Comparison of ENCODE assay signal across 12 cellular contexts in the genomic region with DNA sequence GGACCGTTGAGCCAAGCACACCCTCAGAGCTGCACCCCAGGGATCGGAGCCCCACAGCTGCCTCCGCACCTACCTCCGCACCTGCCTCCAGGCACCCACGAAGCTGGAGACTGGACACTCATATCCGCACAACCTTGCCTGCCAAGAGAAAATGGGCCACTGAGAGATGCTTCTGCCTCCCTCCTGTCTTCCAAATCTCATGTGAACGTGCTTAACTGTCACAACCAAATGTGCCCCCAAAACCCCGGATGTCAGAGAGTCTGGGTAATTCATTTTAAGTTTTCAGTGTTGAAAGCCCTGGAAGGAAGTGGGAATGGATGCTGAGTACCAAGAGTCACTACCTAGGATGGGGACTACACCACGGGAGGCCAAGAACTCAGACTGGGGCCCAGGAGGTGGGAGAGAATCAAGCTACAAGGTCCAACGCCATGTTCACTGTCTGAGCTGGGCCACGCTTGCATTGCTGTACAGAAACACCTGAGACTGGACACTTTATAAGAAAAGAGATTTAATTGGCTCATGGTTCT. TPM values are rescaled to one million over a fixed set of nuclear protein-coding genes. Genes with fewer than 3 reads are reported as not detected.
A peak's percentile ranks its signal among the peaks of the same experiment; 100 is the strongest.
DNase-seq lines count a peak whose midpoint lies in the region; ATAC-seq and TF ChIP-seq lines count a peak whose summit lies in the region.
"Had no signal": no experiment of that assay in that cellular context is flagged by ENCODE, and none has a peak within 500 bp of the region (broad histone marks: within the 10 kb centered on the region; RNA-seq: fewer than 3 reads in every experiment).

No MANE protein-coding gene starts in this region.

- no peaks in the 10 kb centered on the region for H3K36me3 ChIP-seq in smooth muscle cell (ENCODE audit: low read depth)

- H2AFZ ChIP-seq in smooth muscle cell (ENCODE audit: low read depth): no peak overlapping the region

- H3K36me3 Mint-ChIP-seq in effector memory CD8-positive, alpha-beta T cell (ENCODE audit: insufficient read depth): peaks cover 10% of the 10 kb centered on the region
- no peaks in the 10 kb centered on the region for H3K36me3 Mint-ChIP-seq in stimulated activated memory B cell treated with anti-CD40 and anti-IgM and Interleukin-4, amounts not matched to agents 10 μg/mL and 1 μg/mL and 100 μg/mL, for 72 hours

- no peaks in the 10 kb centered on the region for H4K20me1 ChIP-seq in smooth muscle cell (ENCODE audit: low read depth)

- no peaks in the 10 kb centered on the region for H3K79me2 ChIP-seq in smooth muscle cell (ENCODE audit: low read depth)

- no peak for TF ChIP-seq CTCF in smooth muscle cell (IDR thresholded peaks at IDR 0.05; ENCODE audit: borderline replicate concordance, insufficient read depth, poor library complexity, severe bottlenecking)

- H3K4me3 Mint-ChIP-seq in effector memory CD8-positive, alpha-beta T cell: peak overlapping the region; percentile 76 to 91
- no peak overlapping the region for H3K4me3 Mint-ChIP-seq in stimulated activated memory B cell treated with anti-CD40 and anti-IgM and Interleukin-4, amounts not matched to agents 10 μg/mL and 1 μg/mL and 100 μg/mL, for 72 hours

- H3K4me2 ChIP-seq in smooth muscle cell: no peak overlapping the region

- peaks cover 36 to 44% of the 10 kb centered on the region in 2 donors for H3K4me1 Mint-ChIP-seq in effector memory CD8-positive, alpha-beta T cell (ENCODE audit: low read depth in 2 of 2)
- peaks cover 8% of the 10 kb centered on the region for H3K4me1 Mint-ChIP-seq in stimulated activated memory B cell treated with anti-CD40 and anti-IgM and Interleukin-4, amounts not matched to agents 10 μg/mL and 1 μg/mL and 100 μg/mL, for 72 hours

- no peaks in the 10 kb centered on the region for H3K9me3 ChIP-seq in smooth muscle cell (replicated peaks; ENCODE audit: low read depth)

- no peak overlapping the region for H3K9ac ChIP-seq in smooth muscle cell (ENCODE audit: low read depth)

- H3K27ac Mint-ChIP-seq in effector memory CD8-positive, alpha-beta T cell: peak overlapping the region; percentile 87 to 89
- H3K27ac Mint-ChIP-seq in stimulated activated memory B cell treated with anti-CD40 and anti-IgM and Interleukin-4, amounts not matched to agents 10 μg/mL and 1 μg/mL and 100 μg/mL, for 72 hours: peak overlapping the region; percentile 31

- no peaks in the 10 kb centered on the region for H3K27me3 Mint-ChIP-seq in effector memory CD8-positive, alpha-beta T cell
- H3K27me3 Mint-ChIP-seq in stimulated activated memory B cell treated with anti-CD40 and anti-IgM and Interleukin-4, amounts not matched to agents 10 μg/mL and 1 μg/mL and 100 μg/mL, for 72 hours: no peaks in the 10 kb centered on the region

- no peaks in the 10 kb centered on the region for H3F3A ChIP-seq in smooth muscle cell (ENCODE audit: low read depth)

- peak; percentile 53 for ATAC-seq in effector memory CD8-positive, alpha-beta T cell (replicated peaks)
- no peak for ATAC-seq in stimulated activated memory B cell treated with anti-CD40 and anti-IgM and Interleukin-4, amounts not matched to agents 10 μg/mL and 1 μg/mL and 100 μg/mL, for 72 hours
- no peak for ATAC-seq in HG03354 (IDR thresholded peaks at IDR 0.05; ENCODE audit: poor library complexity, severe bottlenecking, unreplicated experiment)

- 97% methylated on average over 11 of the region's 11 CpGs for WGBS in smooth muscle cell (ENCODE audit: low lambda C conversion rate)

- H3K4me1 ChIP-seq in smooth muscle cell (ENCODE audit: low read depth): peaks cover 10% of the 10 kb centered on the region

- no peak overlapping the region for H3K27ac ChIP-seq in smooth muscle cell (ENCODE audit: low read depth)
- H3K27ac ChIP-seq: 22Rv1 had no signal

- no peaks in the 10 kb centered on the region for H3K9me3 Mint-ChIP-seq in effector memory CD8-positive, alpha-beta T cell
- H3K9me3 Mint-ChIP-seq in stimulated activated memory B cell treated with anti-CD40 and anti-IgM and Interleukin-4, amounts not matched to agents 10 μg/mL and 1 μg/mL and 100 μg/mL, for 72 hours: no peaks in the 10 kb centered on the region

- no peaks in the 10 kb centered on the region for H3K27me3 ChIP-seq in smooth muscle cell (ENCODE audit: low read depth)

- no peak overlapping the region for H3K4me3 ChIP-seq in smooth muscle cell

- peak; percentile 32 for DNase-seq in activated CD4-positive, CD25-positive, alpha-beta regulatory T cell treated with anti-CD3 and anti-CD28 coated beads, Interleukin-2, amount 50 U/mL, for 16 hours (ENCODE audit: low read depth, low spot score)
- DNase-seq in activated CD4-positive, CD25-positive, alpha-beta regulatory T cell treated with anti-CD3 and anti-CD28 coated beads, Interleukin-2, amount 50 U/mL, for 72 hours: no peak
- DNase-seq in activated T-cell treated with anti-CD3 and anti-CD28 coated beads for 24 hours (ENCODE audit: low read depth): peak; percentile 28
- peak; percentile 33 to 41 (median 40) for DNase-seq in effector memory CD8-positive, alpha-beta T cell
- DNase-seq in smooth muscle cell (lab: John Stamatoyannopoulos, UW; ENCODE audit: unreplicated experiment): no peak
- no peak for DNase-seq in NCI-H2107 treated with DMSO at 0.1 percent for 48 hours (lab: John Stamatoyannopoulos, UW; ENCODE audit: unreplicated experiment)
- DNase-seq: DMS 273 treated with DMSO at 0.1 percent for 48 hours, NCI-H2171, OCI-M1 had no signal

RNA-seq across cellular contexts. Expression of gene MEAK7, which starts 49.5 kb away (rescaled TPM):
- total RNA-seq in smooth muscle cell: 26.4 and 28.2 TPM in 2 replicates
- 32.1 and 44.8 TPM in 2 replicates for polyA plus RNA-seq in smooth muscle cell

Comparison
In these comparisons a context has a peak if more than half of its experiments do, and no peak if none do; other contexts are left out.
1. DNase-seq: peak in activated CD4-positive, CD25-positive, alpha-beta regulatory T cell treated with anti-CD3 and anti-CD28 coated beads, Interleukin-2, amount 50 U/mL, for 16 hours (single experiment), activated T-cell treated with anti-CD3 and anti-CD28 coated beads for 24 hours (single experiment) and effector memory CD8-positive, alpha-beta T cell (3 of 3); none in activated CD4-positive, CD25-positive, alpha-beta regulatory T cell treated with anti-CD3 and anti-CD28 coated beads, Interleukin-2, amount 50 U/mL, for 72 hours (single experiment), smooth muscle cell (single experiment) and NCI-H2107 treated with DMSO at 0.1 percent for 48 hours (single experiment).